8 cellular contexts compared by ENCODE assay signal in the genomic region with DNA sequence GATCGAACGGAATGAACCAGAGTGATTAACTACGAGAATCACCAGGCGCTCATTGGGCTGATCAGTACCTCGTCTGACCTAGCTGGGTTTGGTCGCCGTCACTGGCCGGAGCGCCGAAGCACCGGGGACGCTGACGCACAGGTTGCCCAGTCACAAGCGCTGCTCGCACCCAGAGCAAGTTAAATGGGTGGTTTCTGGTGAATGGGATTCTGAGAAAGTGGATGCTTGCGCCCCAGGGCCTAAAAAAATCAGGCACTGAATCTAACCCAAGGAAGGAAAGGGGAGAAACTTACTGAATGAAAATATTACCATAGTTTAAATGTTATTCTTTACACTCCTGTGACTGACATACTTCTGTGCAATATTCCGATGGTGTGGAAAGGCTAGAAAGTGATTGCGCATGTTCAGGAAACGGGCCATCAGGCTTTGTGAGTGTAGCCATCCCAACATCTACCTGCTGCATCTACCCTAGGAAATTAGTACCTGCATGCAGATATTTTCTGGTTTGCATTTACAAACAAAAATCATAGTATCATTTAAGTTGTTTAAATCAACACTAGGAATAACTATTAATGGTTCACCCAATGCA. TPM values are rescaled to one million over a fixed set of nuclear protein-coding genes. Genes with fewer than 3 reads are reported as not detected.
DNase-seq lines count a peak whose midpoint lies in the region; ATAC-seq and TF ChIP-seq lines count a peak whose summit lies in the region.

No MANE protein-coding gene starts in this region.

- H3K27ac Mint-ChIP-seq in activated CD4-positive, alpha-beta T cell treated with anti-CD3 and anti-CD28 coated beads, Interleukin-2, amount 10 ng/mL, durations not matched to agents 7 days and 5 days, result no peak overlapping the region
- H3K27ac Mint-ChIP-seq in activated naive CD8-positive, alpha-beta T cell treated with anti-CD3 and anti-CD28 coated beads, Interleukin-2, amount 10 ng/mL, durations not matched to agents 7 days and 5 days, result no peak overlapping the region

- peaks cover 0 to 21% (median 5%) of the 10 kb centered on the region in 7 donors for H3K27me3 ChIP-seq in spleen (replicated peaks in 1 of 7)

- H3K4me3 Mint-ChIP-seq in activated CD4-positive, alpha-beta T cell treated with anti-CD3 and anti-CD28 coated beads, Interleukin-2, amount 10 ng/mL, durations not matched to agents 7 days and 5 days, result peak overlapping the region; percentile 70
- peak overlapping the region; percentile 82 for H3K4me3 Mint-ChIP-seq in activated naive CD8-positive, alpha-beta T cell treated with anti-CD3 and anti-CD28 coated beads, Interleukin-2, amount 10 ng/mL, durations not matched to agents 7 days and 5 days

- TF ChIP-seq CTCF in spleen (IDR thresholded peaks at IDR 0.05 in 8 of 11, conservative IDR thresholded peaks at IDR 0.05 in 3 of 11), result no peak

- peak overlapping the region in 4 of 8 donors; percentile 18 to 47 (median 35) for H3K27ac ChIP-seq in spleen

- H3K9me3 Mint-ChIP-seq in activated CD4-positive, alpha-beta T cell treated with anti-CD3 and anti-CD28 coated beads, Interleukin-2, amount 10 ng/mL, durations not matched to agents 7 days and 5 days, result peaks cover 3% of the 10 kb centered on the region
- peaks cover 4% of the 10 kb centered on the region for H3K9me3 Mint-ChIP-seq in activated naive CD8-positive, alpha-beta T cell treated with anti-CD3 and anti-CD28 coated beads, Interleukin-2, amount 10 ng/mL, durations not matched to agents 7 days and 5 days

- peaks cover 4 to 19% (median 16%) of the 10 kb centered on the region in 6 donors for H3K4me1 ChIP-seq in spleen

- no peaks in the 10 kb centered on the region for H3K36me3 Mint-ChIP-seq in activated CD4-positive, alpha-beta T cell treated with anti-CD3 and anti-CD28 coated beads, Interleukin-2, amount 10 ng/mL, durations not matched to agents 7 days and 5 days (ENCODE audit: low read depth)
- no peaks in the 10 kb centered on the region for H3K36me3 Mint-ChIP-seq in activated naive CD8-positive, alpha-beta T cell treated with anti-CD3 and anti-CD28 coated beads, Interleukin-2, amount 10 ng/mL, durations not matched to agents 7 days and 5 days

- POLR2A ChIA-PET in activated CD4-positive, alpha-beta T cell treated with anti-CD3 and anti-CD28 coated beads, Interleukin-2, amount 10 ng/mL, durations not matched to agents 7 days and 5 days (lab: Charles Lee), result no interaction called here
- POLR2A ChIA-PET in activated naive CD8-positive, alpha-beta T cell treated with anti-CD3 and anti-CD28 coated beads, Interleukin-2, amount 10 ng/mL, durations not matched to agents 7 days and 5 days (lab: Charles Lee), result no interaction called here

- H3K27me3 Mint-ChIP-seq in activated CD4-positive, alpha-beta T cell treated with anti-CD3 and anti-CD28 coated beads, Interleukin-2, amount 10 ng/mL, durations not matched to agents 7 days and 5 days, result peaks cover 19% of the 10 kb centered on the region
- H3K27me3 Mint-ChIP-seq in activated naive CD8-positive, alpha-beta T cell treated with anti-CD3 and anti-CD28 coated beads, Interleukin-2, amount 10 ng/mL, durations not matched to agents 7 days and 5 days, result peaks cover 17% of the 10 kb centered on the region

- CTCF ChIA-PET in activated CD4-positive, alpha-beta T cell treated with anti-CD3 and anti-CD28 coated beads, Interleukin-2, amount 10 ng/mL, durations not matched to agents 7 days and 5 days (lab: Charles Lee), result interaction anchor here (1.0 to 1.3 kb wide), 2 partner anchors 10 to 60 kb away, joined by 3 read pairs; no protein-coding TSS in a partner anchor

- H3K4me3 ChIP-seq in iPS-18c (ENCODE audit: insufficient read depth, low read depth, low read length) (peak overlapping the region; percentile 72), spleen (peak overlapping the region; percentile 50 to 81 (median 56))

- intact Hi-C loops in spleen (cut with DNase I; ENCODE audit: low total_unique reads), result no loop called here

- no peaks in the 10 kb centered on the region for H3K9me3 ChIP-seq in iPS-18c (ENCODE audit: control insufficient read depth, insufficient read depth, low read length)
- peaks cover 0 to 5% (median 3%) of the 10 kb centered on the region in 8 donors for H3K9me3 ChIP-seq in spleen

- WGBS in spleen, 5 donors, result 15 to 20% (median 17%) methylated on average over 15 to 19 of the region's 19 CpGs

- DNase-seq in activated CD4-positive, alpha-beta T cell treated with anti-CD3 and anti-CD28 coated beads, Interleukin-2, amount 10 ng/mL, durations not matched to agents 7 days and 5 days, result no peak
- DNase-seq in activated CD4-positive, alpha-beta T cell treated with anti-CD3 and anti-CD28 coated beads for 4 hours, result no peak
- DNase-seq in activated naive CD8-positive, alpha-beta T cell treated with anti-CD3 and anti-CD28 coated beads, Interleukin-2, amount 10 ng/mL, durations not matched to agents 7 days and 5 days, result no peak
- DNase-seq in spleen, result no peak
- no peak for DNase-seq in NK-92 treated with Interleukin-12 subunit alpha and Interleukin-12 subunit beta, amount 100 ng/mL, for 24 hours (lab: John Stamatoyannopoulos, UW)
- DNase-seq in hippocampal formation (lab: John Stamatoyannopoulos, UW), result no peak

- no peaks in the 10 kb centered on the region for H3K36me3 ChIP-seq in spleen

- H3K4me1 Mint-ChIP-seq in activated CD4-positive, alpha-beta T cell treated with anti-CD3 and anti-CD28 coated beads, Interleukin-2, amount 10 ng/mL, durations not matched to agents 7 days and 5 days, result peaks cover 14% of the 10 kb centered on the region
- peaks cover 15% of the 10 kb centered on the region for H3K4me1 Mint-ChIP-seq in activated naive CD8-positive, alpha-beta T cell treated with anti-CD3 and anti-CD28 coated beads, Interleukin-2, amount 10 ng/mL, durations not matched to agents 7 days and 5 days

- ATAC-seq in HG03175 (IDR thresholded peaks at IDR 0.05; ENCODE audit: unreplicated experiment), result peak; percentile 31
- no peak for ATAC-seq in activated naive CD8-positive, alpha-beta T cell treated with anti-CD3 and anti-CD28 coated beads, Interleukin-2, amount 10 ng/mL, durations not matched to agents 7 days and 5 days (ENCODE audit: low read depth)

- TF ChIP-seq POLR2A in spleen (IDR thresholded peaks at IDR 0.05), result no peak

RNA-seq across cellular contexts. Expression of a gene that starts 0.8 kb away (rescaled TPM):
- total RNA-seq in activated CD4-positive, alpha-beta T cell treated with anti-CD3 and anti-CD28 coated beads, Interleukin-2, amount 10 ng/mL, durations not matched to agents 7 days and 5 days, result 1 to 10 TPM; 1.1 to 1.4 TPM
- under 1 TPM; 0.54 to 0.67 TPM for total RNA-seq in activated naive CD8-positive, alpha-beta T cell treated with anti-CD3 and anti-CD28 coated beads, Interleukin-2, amount 10 ng/mL, durations not matched to agents 7 days and 5 days
- 1 to 10 TPM in 6 of 7 donors, under 1 TPM in 1; 0.77 to 3.0 (median 1.6) TPM for total RNA-seq in spleen
- polyA plus RNA-seq in spleen, result under 1 TPM; 0.12 to 0.17 (median 0.16) TPM
